Comparison of ENCODE assay signal across 8 cellular contexts in genomic region chr19:3029070-3029923, GRCh38. TPM values are rescaled to one million over a fixed set of nuclear protein-coding genes. Genes with fewer than 3 reads are reported as not detected.
DNase-seq lines count a peak whose midpoint lies in the region; FAIRE-seq and TF ChIP-seq lines count a peak whose summit lies in the region.

Gene TLE2, minus strand, starts transcription at chr19:3029280. Its CDS starts 376 bp downstream, at chr19:3028904.

- H3K36me3 Mint-ChIP-seq in activated naive CD4-positive, alpha-beta T cell treated with anti-CD3 and anti-CD28 coated beads, Interleukin-2, amount 50 U/mL, for 24 hours = no peaks in the 10 kb centered on the region

- no peaks in the 10 kb centered on the region for H3K9me3 ChIP-seq in hepatocyte (ENCODE audit: low read depth)
- H3K9me3 ChIP-seq in small intestine (ENCODE audit: control insufficient read depth, low read depth) = no peaks in the 10 kb centered on the region

- H4K20me1 ChIP-seq in hepatocyte (ENCODE audit: insufficient read depth, poor library complexity, severe bottlenecking) = no peaks in the 10 kb centered on the region

- peaks cover 31% of the 10 kb centered on the region for H3K4me1 Mint-ChIP-seq in activated naive CD4-positive, alpha-beta T cell treated with anti-CD3 and anti-CD28 coated beads, Interleukin-2, amount 50 U/mL, for 24 hours

- H3K4me2 ChIP-seq in hepatocyte = peak within 1 kb of the TSS; percentile 96

- no peaks in the 10 kb centered on the region for H3K9me3 Mint-ChIP-seq in activated naive CD4-positive, alpha-beta T cell treated with anti-CD3 and anti-CD28 coated beads, Interleukin-2, amount 50 U/mL, for 24 hours

- H2AFZ ChIP-seq in hepatocyte = peak within 1 kb of the TSS; percentile 83

- no peaks in the 10 kb centered on the region for H3K27me3 Mint-ChIP-seq in activated naive CD4-positive, alpha-beta T cell treated with anti-CD3 and anti-CD28 coated beads, Interleukin-2, amount 50 U/mL, for 24 hours

- no peaks in the 10 kb centered on the region for H3K9me2 ChIP-seq in hepatocyte (replicated peaks; ENCODE audit: insufficient read depth)

- TF ChIP-seq CTCF in hepatocyte (IDR thresholded peaks at IDR 0.05; ENCODE audit: poor library complexity) = no peak

- peaks cover 28% of the 10 kb centered on the region for H3K4me1 ChIP-seq in hepatocyte (ENCODE audit: insufficient read depth)
- peaks cover 0 to 2% of the 10 kb centered on the region in 2 donors for H3K4me1 ChIP-seq in small intestine (ENCODE audit: control insufficient read depth in 2 of 2, insufficient read depth in 1 of 2, low read depth in 1 of 2, low read length in 1 of 2)

- TF ChIP-seq POLR2A in H54 (IDR thresholded peaks at IDR 0.05; ENCODE audit: low read depth, low read length) = no peak; the same call in 1 of the 2 replicates

- H3K36me3 ChIP-seq in hepatocyte (replicated peaks; ENCODE audit: insufficient read depth, low read depth) = no peaks in the 10 kb centered on the region
- no peaks in the 10 kb centered on the region for H3K36me3 ChIP-seq in small intestine (ENCODE audit: control insufficient read depth in 2 of 2, insufficient read depth in 2 of 2, low read length in 2 of 2)

- FAIRE-seq in small intestine (lab: Jason Lieb, UNC) = no peak
- no peak for FAIRE-seq in H54 (lab: Jason Lieb, UNC)

- H3K27me3 ChIP-seq in hepatocyte (no peaks in the 10 kb centered on the region), small intestine (ENCODE audit: control insufficient read depth in 2 of 2, insufficient read depth in 2 of 2, low read length in 2 of 2) (peaks cover 6 to 7% of the 10 kb centered on the region in 2 donors)

- DNase-seq in NCI-H1092 treated with DMSO at 0.1 percent for 48 hours (lab: John Stamatoyannopoulos, UW) = peak; percentile 46
- no peak for DNase-seq in NCI-H1092 (lab: John Stamatoyannopoulos, UW)
- DNase-seq in hepatocyte (ENCODE audit: low spot score) = peak; percentile 44
- no peak for DNase-seq in small intestine
- no peak for DNase-seq in H54 (ENCODE audit: insufficient read length, low spot score)
- no peak for DNase-seq in SIG-M5 (lab: John Stamatoyannopoulos, UW)
- no peak for DNase-seq in NCI-H82 (lab: John Stamatoyannopoulos, UW)

- H3K79me2 ChIP-seq in hepatocyte = peaks cover 5% of the 10 kb centered on the region

- H3K4me3 ChIP-seq in hepatocyte = peak within 1 kb of the TSS; percentile 71
- peak within 1 kb of the TSS; percentile 60 for H3K4me3 ChIP-seq in small intestine (ENCODE audit: low read depth in 1 of 2, low read length in 2 of 2)

- H3K27ac Mint-ChIP-seq in activated naive CD4-positive, alpha-beta T cell treated with anti-CD3 and anti-CD28 coated beads, Interleukin-2, amount 50 U/mL, for 24 hours = no peak within 1 kb of the TSS

- 22% methylated on average over 8 of the region's 85 CpGs for WGBS in hepatocyte (ENCODE audit: low lambda C conversion rate, missing lambda C conversion rate)
- WGBS in small intestine, 3 donors = 3 to 5% (median 3%) methylated on average over 29 to 84 of the region's 85 CpGs

- H3K27ac ChIP-seq in hepatocyte = peak within 1 kb of the TSS; percentile 57
- peak within 1 kb of the TSS in 1 of 2 donors; percentile 6 for H3K27ac ChIP-seq in small intestine (ENCODE audit: low read depth in 1 of 2, low read length in 1 of 2)

- H3K4me3 Mint-ChIP-seq in activated naive CD4-positive, alpha-beta T cell treated with anti-CD3 and anti-CD28 coated beads, Interleukin-2, amount 50 U/mL, for 24 hours = peak within 1 kb of the TSS; percentile 61

RNA-seq across cellular contexts. Expression of gene TLE2, which starts in this region (rescaled TPM):
- 25.4 and 36.2 TPM in 2 replicates for total RNA-seq in hepatocyte
- polyA plus RNA-seq in hepatocyte (71.1 and 82.0 TPM in 2 replicates), small intestine (10 to 100 TPM in 1 of 3 donors, 1 to 10 TPM in 2; 3.8 to 19.2 (median 5.4) TPM)

Comparison
In these comparisons a context has a peak if more than half of its experiments do, and no peak if none do; other contexts are left out.
1. DNase-seq: peak in NCI-H1092 treated with DMSO at 0.1 percent for 48 hours (single experiment) and hepatocyte (single experiment); none in NCI-H1092 (single experiment), small intestine (single experiment), H54 (single experiment), SIG-M5 (single experiment) and NCI-H82 (single experiment).